ENCODE assay signal across 8 cellular contexts in the genomic region with DNA sequence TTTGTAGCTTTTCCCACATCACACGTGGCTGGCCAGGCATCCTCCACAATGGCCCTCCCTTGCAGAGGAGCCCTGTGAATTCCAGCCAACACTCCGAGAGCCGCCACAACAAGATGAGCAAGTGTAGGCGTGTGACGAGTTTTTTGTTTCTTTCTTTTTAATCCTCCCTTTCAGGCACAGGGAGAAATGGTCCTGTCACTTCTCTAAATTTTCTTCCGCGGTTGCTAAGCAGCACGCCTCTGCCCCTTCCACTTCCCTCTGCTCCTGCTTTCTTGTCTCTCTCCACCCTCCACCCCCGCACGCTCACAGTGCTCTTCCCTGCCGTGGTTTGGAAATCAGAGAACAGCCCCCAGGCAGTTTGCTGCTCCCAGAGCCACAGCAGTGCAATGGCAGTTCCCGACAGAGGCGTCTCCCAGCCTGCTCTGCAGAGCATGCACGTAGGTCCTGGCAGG.
DNase-seq lines count a peak whose midpoint lies in the region; ATAC-seq, FAIRE-seq and TF ChIP-seq lines count a peak whose summit lies in the region.

No MANE protein-coding gene starts in this region.

- FAIRE-seq in H1 (lab: Jason Lieb, UNC): no peak

- no peak for TF ChIP-seq EP300 in H1 (IDR thresholded peaks at IDR 0.05; ENCODE audit: borderline replicate concordance in 1 of 2, low read depth in 2 of 2, low read length in 2 of 2)

- H2BK120ac ChIP-seq in H1 (replicated peaks; ENCODE audit: low read depth, low read length): no peak overlapping the region

- 39% methylated on average over 14 of the region's 14 CpGs; no CpG with 5 or more reads in 1 of the 2 experiments for WGBS in H1 (ENCODE audit: extremely low coverage in 1 of 2, insufficient coverage in 1 of 2, insufficient read length in 1 of 2, insufficient replicate concordance in 2 of 2, low coverage in 1 of 2, low lambda C conversion rate in 2 of 2, missing lambda C conversion rate in 1 of 2), 2 experiments

- H2AK5ac ChIP-seq in H1 (ENCODE audit: low read depth, low read length): no peak overlapping the region

- H4K91ac ChIP-seq in H1 (replicated peaks; ENCODE audit: insufficient read length, low read length): peak overlapping the region; percentile 17

- no peaks in the 10 kb centered on the region for H3K79me2 ChIP-seq in OCI-LY3 (ENCODE audit: low read length)
- H3K79me2 ChIP-seq in H1 (ENCODE audit: control insufficient read depth in 1 of 2, insufficient read depth in 2 of 2, low read length in 2 of 2): no peaks in the 10 kb centered on the region

- H2BK20ac ChIP-seq in H1 (ENCODE audit: low read length): peak overlapping the region; percentile 43; the same call in 1 of the 2 replicates

- no peak overlapping the region; the same call in 1 of the 2 replicates for H3K18ac ChIP-seq in H1 (ENCODE audit: extremely low read depth, low read length)

- peak; percentile 66 to 68 for DNase-seq in H1 (ENCODE audit: low read depth in 1 of 2, low spot score in 2 of 2)
- DNase-seq in lower lobe of right lung: peak; percentile 84
- peak; percentile 48 to 79 for DNase-seq in tibial artery
- no peak for DNase-seq in glomerular visceral epithelial cell (ENCODE audit: extremely low spot score)

- H3K27ac ChIP-seq in OCI-LY3 (ENCODE audit: low read length): no peak overlapping the region
- peak overlapping the region; percentile 5; the same call in 1 of the 2 replicates for H3K27ac ChIP-seq in H1 (ENCODE audit: low read depth, low read length)
- H3K27ac ChIP-seq in lower lobe of right lung: peak overlapping the region; percentile 8
- peak overlapping the region; percentile 70 to 84 for H3K27ac ChIP-seq in tibial artery

- H3K23me2 ChIP-seq in H1 (ENCODE audit: low read depth, low read length): peaks cover 3% of the 10 kb centered on the region; the same call in 1 of the 2 replicates

- no peaks in the 10 kb centered on the region for H4K20me1 ChIP-seq in OCI-LY3 (ENCODE audit: insufficient read depth, low read length)
- H4K20me1 ChIP-seq in H1 (replicated peaks in 1 of 2; ENCODE audit: control insufficient read depth in 1 of 2, insufficient read depth in 2 of 2, low read length in 2 of 2): no peaks in the 10 kb centered on the region

- H3K9ac ChIP-seq in ES-I3 (ENCODE audit: low read depth, low read length) (peak overlapping the region; percentile 54), OCI-LY3 (ENCODE audit: low read length) (peak overlapping the region; percentile 43; the same call in 1 of the 2 replicates), H1 (replicated peaks in 1 of 4; ENCODE audit: extremely low read depth in 1 of 4, low read depth in 3 of 4, low read length in 3 of 4) (peak overlapping the region in 1 of 4 experiments; percentile 47; a peak in 4 of 7 replicates)

- no peak overlapping the region for H2BK15ac ChIP-seq in H1 (ENCODE audit: low read length)

- CTCF ChIA-PET in H1 (lab: Charles Lee; ENCODE audit: partially characterized antibody): interaction anchor here (1.8 kb wide), 1 partner anchor 34 kb away, joined by 7 read pairs; no protein-coding TSS in a partner anchor

- H4K5ac ChIP-seq in H1 (ENCODE audit: insufficient read length, low read depth, low read length): no peak overlapping the region

- peak; percentile 17 to 39; a peak in 1 of 4 replicates for TF ChIP-seq RAD21 in H1 (IDR thresholded peaks at IDR 0.05 in 1 of 2, conservative IDR thresholded peaks at IDR 0.05 in 1 of 2; ENCODE audit: low read depth in 2 of 2, low read length in 2 of 2)

- intact Hi-C loops in lower lobe of right lung (cut with DNase I) (no loop called here), tibial artery (cut with DNase I; ENCODE audit: low total_unique reads) (no loop called here)

- TF ChIP-seq POLR2A in H1 (IDR thresholded peaks at IDR 0.05; ENCODE audit: control extremely low read depth in 1 of 2, low read depth in 2 of 2, low read length in 2 of 2): 0 out of 3 replicates have a peak, but pooled peaks of 1 of the 2 experiments have one; percentile 26

- H3K4ac ChIP-seq in H1 (replicated peaks; ENCODE audit: insufficient read length, low read depth, low read length): no peak overlapping the region

- H4K8ac ChIP-seq in H1 (ENCODE audit: extremely low read depth, insufficient read depth, low read length): peak overlapping the region; percentile 36; the same call in 1 of the 2 replicates

- H2BK12ac ChIP-seq in H1 (ENCODE audit: low read depth, low read length): peak overlapping the region; percentile 80; the same call in 1 of the 2 replicates

- H3K27me3 ChIP-seq in OCI-LY3 (ENCODE audit: low read depth, low read length): 0 out of 2 replicates have a peak, but pooled peaks cover under 1% of the 10 kb centered on the region
- H3K27me3 ChIP-seq in H1 (replicated peaks in 1 of 4; ENCODE audit: control insufficient read depth in 3 of 4, extremely low read depth in 1 of 4, insufficient read depth in 3 of 4, low read length in 3 of 4): no peaks in the 10 kb centered on the region
- H3K27me3 ChIP-seq in lower lobe of right lung (ENCODE audit: low read depth): no peaks in the 10 kb centered on the region
- H3K27me3 ChIP-seq in tibial artery: no peaks in the 10 kb centered on the region

- POLR2A ChIA-PET in H1 (lab: Charles Lee; ENCODE audit: partially characterized antibody): interaction anchor here (0.6 to 1.9 kb wide), 3 partner anchors 10 to 84 kb away, joined by 3 to 4 read pairs (median 3); a partner anchor contains a TSS

- no peak overlapping the region for H3K14ac ChIP-seq in H1 (ENCODE audit: insufficient read length)

- H3K4me3 ChIP-seq in OCI-LY3 (ENCODE audit: low read length) (peak overlapping the region; percentile 76), H1 (ENCODE audit: extremely low read depth in 1 of 4, insufficient read depth in 2 of 4, low read depth in 3 of 4, low read length in 4 of 4) (peak overlapping the region; percentile 19 to 39 (median 32); a peak in 7 of 8 replicates), lower lobe of right lung (peak overlapping the region; percentile 36), tibial artery (peak overlapping the region; percentile 35 to 46)

- H3K9me3 ChIP-seq in ES-I3 (ENCODE audit: control insufficient read depth, insufficient read depth, low read length) (no peaks in the 10 kb centered on the region), OCI-LY3 (ENCODE audit: insufficient read depth, low read length) (no peaks in the 10 kb centered on the region), H1 (ENCODE audit: insufficient read depth in 2 of 2, low read depth in 1 of 2, low read length in 1 of 2) (no peaks in the 10 kb centered on the region), lower lobe of right lung (no peaks in the 10 kb centered on the region), tibial artery (no peaks in the 10 kb centered on the region)

- peak overlapping the region; percentile 85 for H2AFZ ChIP-seq in OCI-LY3 (ENCODE audit: low read depth, low read length)
- H2AFZ ChIP-seq in H1 (ENCODE audit: low read length): peak overlapping the region; percentile 98

- H3K4me1 ChIP-seq in ES-I3 (ENCODE audit: insufficient read depth, low read length) (peaks cover 8% of the 10 kb centered on the region; the same call in 1 of the 2 replicates), OCI-LY3 (ENCODE audit: low read length) (peaks cover 58% of the 10 kb centered on the region), H1 (replicated peaks in 1 of 4; ENCODE audit: control insufficient read depth in 3 of 4, insufficient read depth in 4 of 4, low read length in 3 of 4) (peaks cover 3 to 8% (median 5%) of the 10 kb centered on the region in 4 experiments), lower lobe of right lung (peaks cover 37% of the 10 kb centered on the region), tibial artery (peaks cover 0 to 58% (median 34%) of the 10 kb centered on the region in 4 donors)

- H3K23ac ChIP-seq in H1 (ENCODE audit: insufficient read length): no peak overlapping the region

- peak overlapping the region; percentile 83 for H2BK5ac ChIP-seq in H1 (ENCODE audit: low read depth, low read length)

- ATAC-seq in lower lobe of right lung (peak; percentile 86 to 91), GM21737 (IDR thresholded peaks at IDR 0.05; ENCODE audit: unreplicated experiment) (no peak), HG03196 (IDR thresholded peaks at IDR 0.05; ENCODE audit: unreplicated experiment) (no peak)

- H3K79me1 ChIP-seq in H1 (ENCODE audit: low read depth, low read length): no peaks in the 10 kb centered on the region

- TF ChIP-seq CTCF in OCI-LY3 (IDR thresholded peaks at IDR 0.05; ENCODE audit: low read depth, low read length) (no peak), H1 (IDR thresholded peaks at IDR 0.05; ENCODE audit: control extremely low read depth in 1 of 3, insufficient read depth in 1 of 3, low read depth in 1 of 3, low read length in 3 of 3) (peak; percentile 19 to 32 (median 30); a peak in 3 of 4 replicates), lower lobe of right lung (IDR thresholded peaks at IDR 0.05) (peak; percentile 13), tibial artery (IDR thresholded peaks at IDR 0.05) (no peak)

- H3K36me3 ChIP-seq in ES-I3 (ENCODE audit: insufficient read depth, low read length): no peaks in the 10 kb centered on the region
- H3K36me3 ChIP-seq in OCI-LY3 (replicated peaks; ENCODE audit: low read depth, low read length): no peaks in the 10 kb centered on the region
- H3K36me3 ChIP-seq in H1 (ENCODE audit: control insufficient read depth in 2 of 4, insufficient read depth in 4 of 4, low read length in 3 of 4): no peaks in the 10 kb centered on the region
- H3K36me3 ChIP-seq in lower lobe of right lung: no peaks in the 10 kb centered on the region
- no peaks in the 10 kb centered on the region for H3K36me3 ChIP-seq in tibial artery

- no peak overlapping the region for H3K56ac ChIP-seq in H1 (replicated peaks; ENCODE audit: insufficient read length, low read depth, low read length)

- H3K4me2 ChIP-seq in OCI-LY3 (ENCODE audit: low read length) (peak overlapping the region; percentile 99), H1 (ENCODE audit: insufficient read depth in 1 of 2, low read depth in 2 of 2, low read length in 2 of 2) (peak overlapping the region; percentile 58 to 69)

TF ChIP-seq in H1, 55 proteins besides CTCF, POLR2A, EP300 and RAD21 (continues in another document):
- TF ChIP-seq CHD2 (IDR thresholded peaks at IDR 0.05; ENCODE audit: low read length) (peak; percentile 48; the same call in 1 of the 2 replicates), YY1 (IDR thresholded peaks at IDR 0.05; ENCODE audit: low read depth, low read length) (peak; percentile 74; the same call in 1 of the 2 replicates), EGR1 (IDR thresholded peaks at IDR 0.05; ENCODE audit: borderline replicate concordance, low read depth, low read length) (peak; percentile 93), TAF7 (optimal IDR thresholded peaks at IDR 0.05; ENCODE audit: borderline replicate concordance, low read depth, low read length) (peak; percentile 39), ASH2L (IDR thresholded peaks at IDR 0.05; ENCODE audit: low read length) (peak; percentile 60), RBBP5 (IDR thresholded peaks at IDR 0.05; ENCODE audit: borderline replicate concordance, low read depth, low read length) (no peak), TBP (IDR thresholded peaks at IDR 0.05; ENCODE audit: low read depth, low read length) (peak; percentile 62; the same call in 1 of the 2 replicates)
- TF ChIP-seq, protein P1, sequence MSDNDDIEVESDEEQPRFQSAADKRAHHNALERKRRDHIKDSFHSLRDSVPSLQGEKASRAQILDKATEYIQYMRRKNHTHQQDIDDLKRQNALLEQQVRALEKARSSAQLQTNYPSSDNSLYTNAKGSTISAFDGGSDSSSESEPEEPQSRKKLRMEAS (IDR thresholded peaks at IDR 0.05): no peak

Comparison
In these comparisons a context has a peak if more than half of its experiments do, and no peak if none do; other contexts are left out.
1. CTCF ChIP-seq: peak in H1 (3 of 3) and lower lobe of right lung (single experiment); none in OCI-LY3 (single experiment) and tibial artery (0 of 2).
2. ATAC-seq: peak in lower lobe of right lung (2 of 2); none in GM21737 (single experiment) and HG03196 (single experiment).
3. Peak in every context shown above with its lines, with median percentiles within 50 percentile points of each other: H3K4me3 ChIP-seq.